ENCODE assay signal across 8 cellular contexts in genomic region chr17:47802341-47803022, GRCh38. TPM values are rescaled to one million over a fixed set of nuclear protein-coding genes. Genes with fewer than 3 reads are reported as not detected.
A peak's percentile ranks its signal among the peaks of the same experiment; 100 is the strongest.
DNase-seq lines count a peak whose midpoint lies in the region; ATAC-seq, FAIRE-seq and TF ChIP-seq lines count a peak whose summit lies in the region.

No MANE protein-coding gene starts in this region.

- no peaks in the 10 kb centered on the region for H4K20me1 ChIP-seq in OCI-LY3 (ENCODE audit: insufficient read depth, low read length)

- H3K36me3 Mint-ChIP-seq in activated T-cell treated with anti-CD3 and anti-CD28 coated beads, Interleukin-2, amount 50 U/mL, for 4 hours (ENCODE audit: insufficient read depth) = peaks cover 8% of the 10 kb centered on the region

- no peak overlapping the region for H3K4me2 ChIP-seq in OCI-LY3 (ENCODE audit: low read length)

- H3K9me3 Mint-ChIP-seq in activated T-cell treated with anti-CD3 and anti-CD28 coated beads, Interleukin-2, amount 50 U/mL, for 4 hours = no peaks in the 10 kb centered on the region

- no peak for TF ChIP-seq EP300 in gastroesophageal sphincter (IDR thresholded peaks at IDR 0.05)

- no peak overlapping the region for H3K4me3 ChIP-seq in OCI-LY3 (ENCODE audit: low read length)
- H3K4me3 ChIP-seq in gastroesophageal sphincter = no peak overlapping the region
- H3K4me3 ChIP-seq in psoas muscle = no peak overlapping the region

- intact Hi-C loops in psoas muscle (cut with DNase I) = loop anchor here (5.0 to 10.0 kb wide), 3 partner anchors 105 to 140 kb away; no protein-coding TSS in a partner anchor

- TF ChIP-seq POLR2A in gastroesophageal sphincter (IDR thresholded peaks at IDR 0.05) = no peak

- H3K27me3 Mint-ChIP-seq in activated T-cell treated with anti-CD3 and anti-CD28 coated beads, Interleukin-2, amount 50 U/mL, for 4 hours (ENCODE audit: low read depth) = no peaks in the 10 kb centered on the region

- TF ChIP-seq CTCF in D721Med (IDR thresholded peaks at IDR 0.05; ENCODE audit: insufficient read depth, missing control alignments) (peak; percentile 75), OCI-LY3 (IDR thresholded peaks at IDR 0.05; ENCODE audit: low read depth, low read length) (peak; percentile 74), gastroesophageal sphincter (IDR thresholded peaks at IDR 0.05) (peak in 3 of 4 experiments; percentile 36 to 57 (median 38)), psoas muscle (IDR thresholded peaks at IDR 0.05) (peak; percentile 59)

- H3K79me2 ChIP-seq in OCI-LY3 (ENCODE audit: low read length) = no peaks in the 10 kb centered on the region

- H3K4me1 ChIP-seq in OCI-LY3 (ENCODE audit: low read length) (no peaks in the 10 kb centered on the region), gastroesophageal sphincter (no peaks in the 10 kb centered on the region), psoas muscle (peaks cover 16% of the 10 kb centered on the region)

- H3K9me3 ChIP-seq in OCI-LY3 (ENCODE audit: insufficient read depth, low read length) (no peaks in the 10 kb centered on the region), gastroesophageal sphincter (no peaks in the 10 kb centered on the region), psoas muscle (no peaks in the 10 kb centered on the region)

- ATAC-seq in activated T-cell treated with anti-CD3 and anti-CD28 coated beads, Interleukin-2, amount 50 U/mL, for 4 hours = peak; percentile 93 to 94
- ATAC-seq in gastroesophageal sphincter (no peak), psoas muscle (peak; percentile 56 to 64 (median 62))

- H3K27me3 ChIP-seq in OCI-LY3 (ENCODE audit: low read depth, low read length) (no peaks in the 10 kb centered on the region), gastroesophageal sphincter (peaks cover 24% of the 10 kb centered on the region), psoas muscle (ENCODE audit: insufficient read depth in 3 of 3, low read length in 2 of 3) (no peaks in the 10 kb centered on the region)

- DNase-seq in D721Med (ENCODE audit: insufficient read length, low spot score) = peak; percentile 80
- peak; percentile 89 for DNase-seq in HTR-8/SVneo (ENCODE audit: insufficient read length, low spot score)
- DNase-seq in activated T-cell treated with anti-CD3 and anti-CD28 coated beads, Interleukin-2, amount 50 U/mL, for 4 hours = peak; percentile 51
- no peak for DNase-seq in psoas muscle
- no peak for DNase-seq in NCI-H1048 (lab: John Stamatoyannopoulos, UW)
- no peak for DNase-seq in OCI-M2 (lab: John Stamatoyannopoulos, UW; ENCODE audit: unreplicated experiment)

- no peaks in the 10 kb centered on the region for H3K36me3 ChIP-seq in OCI-LY3 (replicated peaks; ENCODE audit: low read depth, low read length)
- peaks cover 0 to 10% of the 10 kb centered on the region in 2 donors for H3K36me3 ChIP-seq in gastroesophageal sphincter
- H3K36me3 ChIP-seq in psoas muscle (ENCODE audit: insufficient read depth in 1 of 2, low read depth in 1 of 2) = peaks cover 0 to 9% of the 10 kb centered on the region in 2 donors

- WGBS in gastroesophageal sphincter (ENCODE audit: low coverage in 1 of 2), 2 donors = 0 to 27% methylated on average over 1 to 3 of the region's 9 CpGs
- WGBS in psoas muscle, 3 donors = 29 to 37% (median 34%) methylated on average over 9 of the region's 9 CpGs

- H3K27ac ChIP-seq in OCI-LY3 (ENCODE audit: low read length) = no peak overlapping the region
- H3K27ac ChIP-seq in gastroesophageal sphincter = no peak overlapping the region
- H3K27ac ChIP-seq in psoas muscle = no peak overlapping the region

- no peaks in the 10 kb centered on the region for H3K4me1 Mint-ChIP-seq in activated T-cell treated with anti-CD3 and anti-CD28 coated beads, Interleukin-2, amount 50 U/mL, for 4 hours (ENCODE audit: low read depth)

- FAIRE-seq in D721Med (lab: Jason Lieb, UNC) (no peak), HTR-8/SVneo (lab: Jason Lieb, UNC) (peak; percentile 81)

- H3K4me3 Mint-ChIP-seq in activated T-cell treated with anti-CD3 and anti-CD28 coated beads, Interleukin-2, amount 50 U/mL, for 4 hours = no peak overlapping the region

- H3K9ac ChIP-seq in OCI-LY3 (ENCODE audit: low read length) = no peak overlapping the region

- 0 out of 2 replicates have a peak overlapping the region, but pooled peaks have one; percentile 46 for H2AFZ ChIP-seq in OCI-LY3 (ENCODE audit: low read depth, low read length)

RNA-seq across cellular contexts. Expression of gene OSBPL7, which starts 19.1 kb away (rescaled TPM):
- 1 to 10 TPM; 8.1 to 9.3 (median 9.0) TPM for total RNA-seq in activated T-cell treated with anti-CD3 and anti-CD28 coated beads, Interleukin-2, amount 50 U/mL, for 4 hours
- total RNA-seq in gastroesophageal sphincter = 1 to 10 TPM; 2.2 to 4.1 (median 3.8) TPM
- total RNA-seq in psoas muscle = 10 to 100 TPM in 1 of 4 donors, 1 to 10 TPM in 3; 2.6 to 23.4 (median 5.3) TPM
- 1 to 10 TPM in 2 of 3 donors, under 1 TPM in 1; 0.95 to 1.7 (median 1.3) TPM for polyA plus RNA-seq in psoas muscle

RNA-seq across cellular contexts. Expression of gene MRPL10, which starts 28.9 kb away (rescaled TPM):
- 10 to 100 TPM; 56.6 to 62.1 (median 58.6) TPM for total RNA-seq in activated T-cell treated with anti-CD3 and anti-CD28 coated beads, Interleukin-2, amount 50 U/mL, for 4 hours
- total RNA-seq in gastroesophageal sphincter (10 to 100 TPM; 34.9 to 74.9 (median 55.0) TPM), psoas muscle (10 to 100 TPM; 37.8 to 51.9 (median 46.3) TPM)
- polyA plus RNA-seq in psoas muscle = 10 to 100 TPM; 44.1 to 78.6 (median 56.1) TPM

RNA-seq across cellular contexts. Expression of gene LRRC46, which starts 29.0 kb away (rescaled TPM):
- total RNA-seq in activated T-cell treated with anti-CD3 and anti-CD28 coated beads, Interleukin-2, amount 50 U/mL, for 4 hours = under 1 TPM; 0.27 to 0.63 (median 0.29) TPM
- total RNA-seq in gastroesophageal sphincter (1 to 10 TPM in 1 of 4 donors, under 1 TPM in 1, not detected in 2; 0.46 to 1.3 TPM), psoas muscle (under 1 TPM in 2 of 4 donors, not detected in 2; 0.15 to 0.54 TPM)
- under 1 TPM; 0.08 to 0.40 (median 0.22) TPM for polyA plus RNA-seq in psoas muscle

RNA-seq across cellular contexts. Expression of gene SCRN2, which starts 38.6 kb away (rescaled TPM):
- 10 to 100 TPM; 13.9 to 15.6 (median 14.5) TPM for total RNA-seq in activated T-cell treated with anti-CD3 and anti-CD28 coated beads, Interleukin-2, amount 50 U/mL, for 4 hours
- total RNA-seq in gastroesophageal sphincter = 10 to 100 TPM; 17.4 to 28.9 (median 21.8) TPM
- 10 to 100 TPM; 12.2 to 33.5 (median 19.5) TPM for total RNA-seq in psoas muscle
- polyA plus RNA-seq in psoas muscle = 10 to 100 TPM; 10.7 to 18.8 (median 15.1) TPM

RNA-seq across cellular contexts. Expression of gene SP6, which starts 48.5 kb away (rescaled TPM):
- under 1 TPM; 0.05 to 0.08 (median 0.05) TPM for total RNA-seq in activated T-cell treated with anti-CD3 and anti-CD28 coated beads, Interleukin-2, amount 50 U/mL, for 4 hours
- under 1 TPM; 0.12 to 0.31 (median 0.14) TPM for total RNA-seq in gastroesophageal sphincter
- total RNA-seq in psoas muscle = under 1 TPM in 1 of 4 donors, not detected in 3; 0.16 TPM
- under 1 TPM in 2 of 3 donors, not detected in 1; 0.04 to 0.27 TPM for polyA plus RNA-seq in psoas muscle

Comparison
In these comparisons a context has a peak if more than half of its experiments do, and no peak if none do; other contexts are left out.
1. DNase-seq: peak in D721Med (single experiment), HTR-8/SVneo (single experiment) and activated T-cell treated with anti-CD3 and anti-CD28 coated beads, Interleukin-2, amount 50 U/mL, for 4 hours (single experiment); none in psoas muscle (0 of 2), NCI-H1048 (single experiment) and OCI-M2 (single experiment).
2. Peak in every context shown above with its lines, with median percentiles within 50 percentile points of each other: CTCF ChIP-seq.